9 cellular contexts compared by ENCODE assay signal in the genomic region with DNA sequence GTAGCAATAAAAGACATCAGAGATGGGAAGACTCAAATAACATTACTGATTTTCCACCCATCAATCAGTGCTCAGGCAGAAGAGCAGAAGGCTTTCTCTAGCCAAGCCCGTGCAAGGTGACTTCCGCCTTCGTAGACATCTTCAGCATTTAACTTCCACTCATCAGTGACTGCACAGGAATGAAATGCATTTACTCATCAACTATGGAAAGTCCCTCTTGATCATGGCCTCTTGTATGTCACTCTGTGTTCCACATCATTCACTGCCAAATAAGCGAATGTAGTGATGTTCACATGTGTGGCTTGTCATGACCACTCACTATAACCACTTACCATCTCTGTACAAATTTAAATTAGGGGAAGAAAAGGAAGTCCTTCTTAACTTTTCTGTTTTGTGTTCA. TPM values are rescaled to one million over a fixed set of nuclear protein-coding genes. Genes with fewer than 3 reads are reported as not detected.
A peak's percentile ranks its signal among the peaks of the same experiment; 100 is the strongest.
DNase-seq lines count a peak whose midpoint lies in the region; ATAC-seq and TF ChIP-seq lines count a peak whose summit lies in the region.
"Had no signal": no experiment of that assay in that cellular context is flagged by ENCODE, and none has a peak within 500 bp of the region (broad histone marks: within the 10 kb centered on the region; RNA-seq: fewer than 3 reads in every experiment).

No MANE protein-coding gene starts in this region.

- H3K4me3 ChIP-seq in right atrium auricular region = no peak overlapping the region
- no peak overlapping the region for H3K4me3 ChIP-seq in A673 (ENCODE audit: low read depth, low read length, poor library complexity, severe bottlenecking)
- no peak overlapping the region for H3K4me3 ChIP-seq in neural progenitor cell
- H3K4me3 ChIP-seq: stomach had no signal

- no peak overlapping the region for H2AFZ ChIP-seq in neural progenitor cell (replicated peaks)

- H3K9me3 ChIP-seq in right atrium auricular region (no peaks in the 10 kb centered on the region), A673 (ENCODE audit: low read depth, low read length, poor library complexity, severe bottlenecking) (no peaks in the 10 kb centered on the region), neural progenitor cell (ENCODE audit: low read depth) (no peaks in the 10 kb centered on the region)
- H3K9me3 ChIP-seq: stomach had no signal

- H3K79me2 ChIP-seq in neural progenitor cell (ENCODE audit: low read depth) = peaks cover 6% of the 10 kb centered on the region

- peak; percentile 51 for DNase-seq in Daoy (ENCODE audit: low read depth)
- no peak for DNase-seq in effector memory CD8-positive, alpha-beta T cell
- no peak for DNase-seq in right atrium auricular region (ENCODE audit: low spot score)
- no peak for DNase-seq in A673 (ENCODE audit: low spot score)
- DNase-seq in NCI-H510A (lab: John Stamatoyannopoulos, UW) = no peak
- DNase-seq in neural progenitor cell (ENCODE audit: low spot score) = no peak
- DNase-seq: stomach had no signal

- ATAC-seq in GM19372 (IDR thresholded peaks at IDR 0.05; ENCODE audit: low read depth, unreplicated experiment) = peak; percentile 72
- peak; percentile 73 for ATAC-seq in HG03108 (IDR thresholded peaks at IDR 0.05; ENCODE audit: unreplicated experiment)
- peak; percentile 77 for ATAC-seq in effector memory CD8-positive, alpha-beta T cell (replicated peaks)

- TF ChIP-seq CTCF in right atrium auricular region (IDR thresholded peaks at IDR 0.05) (no peak), A673 (conservative IDR thresholded peaks at IDR 0.05; ENCODE audit: low read depth, low read length) (no peak), neural progenitor cell (IDR thresholded peaks at IDR 0.05) (no peak)

- no peak overlapping the region for H3K4me2 ChIP-seq in neural progenitor cell

- peaks cover 0 to 9% of the 10 kb centered on the region in 2 donors for H3K4me1 ChIP-seq in right atrium auricular region
- no peaks in the 10 kb centered on the region for H3K4me1 ChIP-seq in A673 (ENCODE audit: insufficient read depth, low read length, poor library complexity, severe bottlenecking)
- H3K4me1 ChIP-seq in neural progenitor cell = peaks cover 9% of the 10 kb centered on the region

- no peaks in the 10 kb centered on the region for H3K9me3 Mint-ChIP-seq in effector memory CD8-positive, alpha-beta T cell
- H3K9me3 Mint-ChIP-seq in neural progenitor cell = no peaks in the 10 kb centered on the region

- no peak overlapping the region for H3K9ac ChIP-seq in neural progenitor cell

- H3K27me3 ChIP-seq in right atrium auricular region (no peaks in the 10 kb centered on the region), A673 (replicated peaks; ENCODE audit: insufficient read depth, low read depth, low read length, poor library complexity) (no peaks in the 10 kb centered on the region), neural progenitor cell (no peaks in the 10 kb centered on the region)
- H3K27me3 ChIP-seq: stomach had no signal

- H4K20me1 ChIP-seq in neural progenitor cell (ENCODE audit: low read depth) = no peaks in the 10 kb centered on the region

- intact Hi-C loops in A673 (cut with micrococcal nuclease; ENCODE audit: unreplicated experiment) = no loop called here

- H3K4me1 Mint-ChIP-seq in effector memory CD8-positive, alpha-beta T cell (ENCODE audit: low read depth in 2 of 2) = peaks cover 4% of the 10 kb centered on the region in 2 donors
- H3K4me1 Mint-ChIP-seq in neural progenitor cell = peaks cover 12% of the 10 kb centered on the region

- CTCF ChIA-PET in A673 (lab: Charles Lee) = no interaction called here

- POLR2A ChIA-PET in A673 (lab: Charles Lee; ENCODE audit: low non-redundant PET) = no interaction called here

- H3K4me3 Mint-ChIP-seq in effector memory CD8-positive, alpha-beta T cell = no peak overlapping the region
- no peak overlapping the region for H3K4me3 Mint-ChIP-seq in neural progenitor cell

- peaks cover 12 to 37% of the 10 kb centered on the region in 2 donors for H3K27me3 Mint-ChIP-seq in effector memory CD8-positive, alpha-beta T cell
- H3K27me3 Mint-ChIP-seq in neural progenitor cell (ENCODE audit: insufficient read depth, low read depth) = peaks cover 3% of the 10 kb centered on the region

- no peaks in the 10 kb centered on the region for H3F3A ChIP-seq in neural progenitor cell (ENCODE audit: low read depth)

- H3K36me3 ChIP-seq in right atrium auricular region = no peaks in the 10 kb centered on the region
- H3K36me3 ChIP-seq in A673 (ENCODE audit: insufficient read depth, low read length, poor library complexity, severe bottlenecking) = no peaks in the 10 kb centered on the region
- no peaks in the 10 kb centered on the region for H3K36me3 ChIP-seq in neural progenitor cell
- H3K36me3 ChIP-seq: stomach had no signal

- no peak overlapping the region for H3K27ac Mint-ChIP-seq in effector memory CD8-positive, alpha-beta T cell
- H3K27ac Mint-ChIP-seq in neural progenitor cell = no peak overlapping the region

- H3K27ac ChIP-seq in right atrium auricular region (no peak overlapping the region), A673 (ENCODE audit: low read depth, low read length, poor library complexity, severe bottlenecking) (no peak overlapping the region), neural progenitor cell (no peak overlapping the region)
- H3K27ac ChIP-seq: stomach had no signal

- no peaks in the 10 kb centered on the region for H3K36me3 Mint-ChIP-seq in effector memory CD8-positive, alpha-beta T cell (ENCODE audit: insufficient read depth)
- peaks cover 8% of the 10 kb centered on the region for H3K36me3 Mint-ChIP-seq in neural progenitor cell

- no TSS peak for BruUV-seq in A673 (replicated peaks; lab: Mats Ljungman, UMichigan)

RNA-seq across cellular contexts. Expression of a gene that starts 49.4 kb away (rescaled TPM):
- total RNA-seq in Daoy (2014; rRNA removed; shearing (Covaris generic)) = 51.3 and 52.7 TPM in 2 replicates
- total RNA-seq in right atrium auricular region (10 to 100 TPM; 15.2 to 29.2 TPM), A673 (2021) (31.5 and 35.9 TPM in 2 replicates), neural progenitor cell (ENCODE audit: low replicate concordance) (58.1 and 77.7 TPM in 2 replicates)
